Comparison of ENCODE assay signal across 28 cellular contexts in genomic region chr11:303359-303758, GRCh38. TPM values are rescaled to one million over a fixed set of nuclear protein-coding genes. Genes with fewer than 3 reads are reported as not detected.
A peak's percentile ranks its signal among the peaks of the same experiment; 100 is the strongest.
DNase-seq lines count a peak whose midpoint lies in the region; ATAC-seq and TF ChIP-seq lines count a peak whose summit lies in the region.
"Had no signal": no experiment of that assay in that cellular context is flagged by ENCODE, and none has a peak within 500 bp of the region (broad histone marks: within the 10 kb centered on the region; RNA-seq: fewer than 3 reads in every experiment).

No MANE protein-coding gene starts in this region.

- H3K9ac ChIP-seq in H9 (ENCODE audit: extremely low read depth, insufficient read length, low read length): no peak overlapping the region

- H3K4me3 Mint-ChIP-seq in H9: no peak overlapping the region; a peak in 1 of 5 replicates
- H3K4me3 Mint-ChIP-seq in activated naive CD8-positive, alpha-beta T cell: peak overlapping the region; percentile 14
- H3K4me3 Mint-ChIP-seq in stimulated activated naive B cell treated with anti-CD40 and anti-IgM and Interleukin-4, amounts not matched to agents 10 μg/mL and 1 μg/mL and 100 μg/mL, for 72 hours: peak overlapping the region in 1 of 2 donors; percentile 11
- H3K4me3 Mint-ChIP-seq: central memory CD8-positive, alpha-beta T cell had no signal

- 89 to 91% methylated on average over 12 of the region's 12 CpGs for WGBS in heart right ventricle, 2 donors
- WGBS in H9 (ENCODE audit: extremely low coverage, insufficient read length, low lambda C conversion rate): no CpG with 5 or more reads among the region's 12 CpGs

- H2BK5ac ChIP-seq in H9 (ENCODE audit: insufficient read length, low read length): no peak overlapping the region

- no peaks in the 10 kb centered on the region for H3K9me3 ChIP-seq in heart right ventricle
- no peaks in the 10 kb centered on the region for H3K9me3 ChIP-seq in H9 (ENCODE audit: control insufficient read depth, low read depth, low read length)
- H3K9me3 ChIP-seq: lower lobe of right lung, right atrium auricular region, SJCRH30 had no signal

- no peak overlapping the region for H2AK5ac ChIP-seq in H9 (ENCODE audit: insufficient read length, low read length)

- no peaks in the 10 kb centered on the region for H3K27me3 Mint-ChIP-seq in H9 (ENCODE audit: low read depth)
- H3K27me3 Mint-ChIP-seq in activated naive CD8-positive, alpha-beta T cell: no peaks in the 10 kb centered on the region
- peaks cover 4 to 10% of the 10 kb centered on the region in 2 donors for H3K27me3 Mint-ChIP-seq in stimulated activated naive B cell treated with anti-CD40 and anti-IgM and Interleukin-4, amounts not matched to agents 10 μg/mL and 1 μg/mL and 100 μg/mL, for 72 hours
- H3K27me3 Mint-ChIP-seq: central memory CD8-positive, alpha-beta T cell had no signal

- H3K18ac ChIP-seq in H9 (ENCODE audit: insufficient read length, low read depth, low read length): no peak overlapping the region

- H4K8ac ChIP-seq in H9 (replicated peaks; ENCODE audit: insufficient read length, low read depth, low read length): no peak overlapping the region

- H3K14ac ChIP-seq in H9 (ENCODE audit: insufficient read depth, low read length): no peak overlapping the region

- no peak overlapping the region for H4K91ac ChIP-seq in H9 (ENCODE audit: insufficient read length, low read depth, low read length)

- H3K36me3 ChIP-seq in heart right ventricle: no peaks in the 10 kb centered on the region
- H3K36me3 ChIP-seq: lower lobe of right lung, right atrium auricular region, SJCRH30 had no signal

- H3K79me1 ChIP-seq in H9 (ENCODE audit: insufficient read depth, low read depth, low read length, poor library complexity, severe bottlenecking): no peaks in the 10 kb centered on the region

- H3K56ac ChIP-seq in H9 (ENCODE audit: insufficient read length, low read depth, low read length): no peak overlapping the region

- peak overlapping the region in 2 of 3 experiments; percentile 23 to 40; a peak in 2 of 7 replicates for H3K27ac Mint-ChIP-seq in H9
- H3K27ac Mint-ChIP-seq in activated naive CD8-positive, alpha-beta T cell: peak overlapping the region; percentile 91
- H3K27ac Mint-ChIP-seq in stimulated activated naive B cell treated with anti-CD40 and anti-IgM and Interleukin-4, amounts not matched to agents 10 μg/mL and 1 μg/mL and 100 μg/mL, for 72 hours: no peak overlapping the region

- no peak overlapping the region for H3K23ac ChIP-seq in H9 (ENCODE audit: insufficient read length, low read depth, low read length)

- H3K9me3 Mint-ChIP-seq in H9: peaks cover 2 to 10% of the 10 kb centered on the region in 2 experiments; a peak in 3 of 5 replicates
- no peaks in the 10 kb centered on the region for H3K9me3 Mint-ChIP-seq in activated naive CD8-positive, alpha-beta T cell (ENCODE audit: low read depth)
- peaks cover 0 to 3% of the 10 kb centered on the region in 2 donors for H3K9me3 Mint-ChIP-seq in stimulated activated naive B cell treated with anti-CD40 and anti-IgM and Interleukin-4, amounts not matched to agents 10 μg/mL and 1 μg/mL and 100 μg/mL, for 72 hours
- H3K9me3 Mint-ChIP-seq: central memory CD8-positive, alpha-beta T cell had no signal

- H3K36me3 Mint-ChIP-seq in H9 (ENCODE audit: insufficient read depth in 1 of 3, low read depth in 3 of 3): peaks cover 0 to 10% (median 4%) of the 10 kb centered on the region in 3 experiments; a peak in 4 of 7 replicates
- H3K36me3 Mint-ChIP-seq in activated naive CD8-positive, alpha-beta T cell: no peaks in the 10 kb centered on the region
- H3K36me3 Mint-ChIP-seq in stimulated activated naive B cell treated with anti-CD40 and anti-IgM and Interleukin-4, amounts not matched to agents 10 μg/mL and 1 μg/mL and 100 μg/mL, for 72 hours: no peaks in the 10 kb centered on the region
- H3K36me3 Mint-ChIP-seq: CD14-positive monocyte had no signal

- H3K4me1 ChIP-seq in heart right ventricle (peaks cover 5 to 50% (median 22%) of the 10 kb centered on the region in 9 donors), H9 (ENCODE audit: insufficient read depth, low read length) (peaks cover 15% of the 10 kb centered on the region; the same call in 1 of the 2 replicates)

- no peak overlapping the region for H2BK15ac ChIP-seq in H9 (ENCODE audit: low read depth, low read length)

- no peaks in the 10 kb centered on the region for H3K79me2 ChIP-seq in H9 (ENCODE audit: insufficient read depth, low read length)

- DNase-seq in Right ventricle myocardium superior: peak; percentile 37
- no peak for DNase-seq in heart right ventricle
- no peak for DNase-seq in H9
- DNase-seq in stimulated activated naive B cell treated with anti-CD40 and anti-IgM and Interleukin-4, amounts not matched to agents 10 μg/mL and 1 μg/mL and 100 μg/mL, for 72 hours: no peak
- no peak for DNase-seq in LoVo (ENCODE audit: low spot score)
- DNase-seq in cerebellum (ENCODE audit: low spot score): no peak
- DNase-seq: activated naive CD4-positive, alpha-beta T cell treated with Interleukin-2 at 50 U/mL for 16 hours; activated T-cell treated with anti-CD3 and anti-CD28 coated beads, Interleukin-2, amount 50 U/mL, for 1 hour; aorta; hypothalamus; lower lobe of right lung; NCI-H1436 treated with DMSO at 0.1 percent for 48 hours; NCI-H526 treated with DMSO at 0.1 percent for 48 hours; PC-9; SJCRH30; substantia nigra had no signal

- H2AFZ ChIP-seq in H9 (ENCODE audit: low read length): no peak overlapping the region
- H2AFZ ChIP-seq: PC-9 had no signal

- no peak overlapping the region for H2BK12ac ChIP-seq in H9 (ENCODE audit: insufficient read length, low read depth, low read length)

- intact Hi-C loops in Right ventricle myocardium superior (cut with DNase I) (loop anchor here (5.0 kb wide), 1 partner anchor 59 kb away; no protein-coding TSS in a partner anchor), heart right ventricle (cut with DNase I) (loop anchor here in 4 of 10 donors (5.0 to 10.0 kb wide), 3 partner anchors 51 to 149 kb away; partner anchors contain the start of gene PTDSS2 (in 1 of the 4))

- H3K4me3 ChIP-seq in heart right ventricle: no peak overlapping the region
- H3K4me3 ChIP-seq: lower lobe of right lung, PC-9, right atrium auricular region, SJCRH30 had no signal

- H3K27ac ChIP-seq in heart right ventricle: no peak overlapping the region
- H3K27ac ChIP-seq in H9 (ENCODE audit: insufficient read length, low read depth, low read length): no peak overlapping the region
- H3K27ac ChIP-seq: lower lobe of right lung, PC-9, right atrium auricular region, SJCRH30 had no signal

- no peaks in the 10 kb centered on the region for H3K23me2 ChIP-seq in H9 (ENCODE audit: insufficient read length, low read depth, low read length, poor library complexity, severe bottlenecking)

- no peak for ATAC-seq in Right ventricle myocardium superior (ENCODE audit: poor library complexity)
- ATAC-seq in heart right ventricle: no peak
- ATAC-seq in stimulated activated naive B cell treated with anti-CD40 and anti-IgM and Interleukin-4, amounts not matched to agents 10 μg/mL and 1 μg/mL and 100 μg/mL, for 72 hours (replicated peaks): peak; percentile 69 to 75
- ATAC-seq in GM18867 (IDR thresholded peaks at IDR 0.05; ENCODE audit: unreplicated experiment): no peak
- ATAC-seq: HCT116, lower lobe of right lung had no signal

- H2BK120ac ChIP-seq in H9 (ENCODE audit: low read depth, low read length, poor library complexity, severe bottlenecking): no peak overlapping the region

- no peak overlapping the region for H4K5ac ChIP-seq in H9 (ENCODE audit: insufficient read length, low read depth, low read length)

- no peak overlapping the region for H3K4me2 ChIP-seq in H9 (ENCODE audit: insufficient read depth, insufficient read length, low read length)
- H3K4me2 ChIP-seq: PC-9 had no signal

- TF ChIP-seq CTCF in heart right ventricle (IDR thresholded peaks at IDR 0.05): no peak
- no peak for TF ChIP-seq CTCF in H9 (conservative IDR thresholded peaks at IDR 0.05)

- no peak overlapping the region for H3K4ac ChIP-seq in H9 (ENCODE audit: low read depth, low read length)

- no peaks in the 10 kb centered on the region for H4K20me1 ChIP-seq in H9 (ENCODE audit: control insufficient read depth, insufficient read depth, insufficient read length)

- no peak overlapping the region for H2BK20ac ChIP-seq in H9 (ENCODE audit: low read depth, low read length, poor library complexity, severe bottlenecking)

- peaks cover 0 to 43% (median 25%) of the 10 kb centered on the region in 7 donors for H3K27me3 ChIP-seq in heart right ventricle
- H3K27me3 ChIP-seq in H9 (ENCODE audit: insufficient read depth, low read length): no peaks in the 10 kb centered on the region
- H3K27me3 ChIP-seq: SJCRH30 had no signal

- peaks cover 53 to 69% of the 10 kb centered on the region in 2 experiments for H3K4me1 Mint-ChIP-seq in H9
- H3K4me1 Mint-ChIP-seq in activated naive CD8-positive, alpha-beta T cell (ENCODE audit: low read depth): peaks cover 52% of the 10 kb centered on the region
- peaks cover 34 to 35% of the 10 kb centered on the region in 2 donors for H3K4me1 Mint-ChIP-seq in stimulated activated naive B cell treated with anti-CD40 and anti-IgM and Interleukin-4, amounts not matched to agents 10 μg/mL and 1 μg/mL and 100 μg/mL, for 72 hours

- no peak overlapping the region for H3T11ph ChIP-seq in H9 (ENCODE audit: low read length)

RNA-seq across cellular contexts. Expression of gene IFITM5, which starts 4.0 kb away (rescaled TPM):
- total RNA-seq in Right ventricle myocardium superior (not detected), heart right ventricle (not detected), H9 (2021) (not detected in 2 replicates), cerebellum (not detected)
- not detected for polyA plus RNA-seq in heart right ventricle
- total RNA-seq: aorta; frontal cortex; lower lobe of right lung; osteoblast; PC-9; right atrium auricular region; SJCRH30; T-helper 1 cell treated with Interleukin-12 subunit alpha and Interleukin-12 subunit beta and Interleukin-4 antibody, amounts not matched to agents 30 ng/mL and 1 ng/mL, for 36 hours; urinary bladder had no signal
- polyA plus RNA-seq: aorta, CD14-positive monocyte, esophagus, keratinocyte, urinary bladder had no signal

RNA-seq across cellular contexts. Expression of gene IFITM2, which starts 4.3 kb away (rescaled TPM):
- total RNA-seq in Right ventricle myocardium superior: 194 TPM
- total RNA-seq in heart right ventricle: 100 to 1,000 TPM in 7 of 10 donors, 10 to 100 TPM in 3; 57.2 to 333 (median 144) TPM
- polyA plus RNA-seq in heart right ventricle: 100 to 1,000 TPM; 423 to 843 TPM
- 421 and 425 TPM in 2 replicates for total RNA-seq in H9 (2021)
- 4.5 TPM for total RNA-seq in cerebellum

RNA-seq across cellular contexts. Expression of gene IFITM1, which starts 10.5 kb away (rescaled TPM):
- 83.1 TPM for total RNA-seq in Right ventricle myocardium superior
- 100 to 1,000 TPM in 4 of 10 donors, 10 to 100 TPM in 6; 51.6 to 182 (median 94.9) TPM for total RNA-seq in heart right ventricle
- 100 to 1,000 TPM; 235 to 427 TPM for polyA plus RNA-seq in heart right ventricle
- total RNA-seq in H9 (2021): 498 and 500 TPM in 2 replicates
- 33.8 TPM for total RNA-seq in cerebellum

RNA-seq across cellular contexts. Expression of gene PGGHG, which starts 14.4 kb away (rescaled TPM):
- total RNA-seq in Right ventricle myocardium superior (6.1 TPM), heart right ventricle (10 to 100 TPM in 1 of 10 donors, 1 to 10 TPM in 9; 3.3 to 10.8 (median 5.9) TPM), H9 (2021) (57.9 and 58.3 TPM in 2 replicates), cerebellum (1.6 TPM)
- 10 to 100 TPM; 15.9 to 45.3 TPM for polyA plus RNA-seq in heart right ventricle

RNA-seq across cellular contexts. Expression of gene IFITM3, which starts 17.3 kb away (rescaled TPM):
- total RNA-seq in Right ventricle myocardium superior: 287 TPM
- total RNA-seq in heart right ventricle: 100 to 1,000 TPM in 9 of 10 donors, 10 to 100 TPM in 1; 94.1 to 591 (median 172) TPM
- polyA plus RNA-seq in heart right ventricle: 1,000 to 10,000 TPM in 1 of 2 donors, 100 to 1,000 TPM in 1; 676 to 1,409 TPM
- 419 and 425 TPM in 2 replicates for total RNA-seq in H9 (2021)
- 19.1 TPM for total RNA-seq in cerebellum

Comparison
In these comparisons a context has a peak if more than half of its experiments do, and no peak if none do; other contexts are left out.
1. ATAC-seq: peak in stimulated activated naive B cell treated with anti-CD40 and anti-IgM and Interleukin-4, amounts not matched to agents 10 μg/mL and 1 μg/mL and 100 μg/mL, for 72 hours (2 of 2); none in Right ventricle myocardium superior (single experiment), heart right ventricle (0 of 8) and GM18867 (single experiment).
2. RNA of gene IFITM2, which starts 4.3 kb away (total RNA-seq): 421 to 425 TPM in H9, 194 TPM in Right ventricle myocardium superior (single experiment) and 57.2 to 333 TPM in heart right ventricle; 4.5 TPM in cerebellum (single experiment); every median in the first group is over 10 times any median in the second.